13 cellular contexts compared by ENCODE assay signal in genomic region chr9:126834672-126835071, GRCh38.
"Had no signal": no experiment of that assay in that cellular context is flagged by ENCODE, and none has a peak within 500 bp of the region (broad histone marks: within the 10 kb centered on the region; RNA-seq: fewer than 3 reads in every experiment).

No MANE protein-coding gene starts in this region.

- H3K9me3 Mint-ChIP-seq: activated naive CD4-positive, alpha-beta T cell treated with anti-CD3 and anti-CD28 coated beads for 36 hours; neural progenitor cell; T-helper 2 cell treated with Interferon-gamma antibody and Interleukin-4, amounts not matched to agents 5 μg/mL and 100 μg/mL, for 36 hours had no signal

- DNase-seq: activated CD4-positive, alpha-beta T cell treated with anti-CD3 and anti-CD28 coated beads, Interleukin-2, amount 50 U/mL, for 4 hours; activated naive CD4-positive, alpha-beta T cell treated with anti-CD3 and anti-CD28 coated beads for 36 hours; activated T-cell treated with anti-CD3 and anti-CD28 coated beads, Interleukin-2, amount 50 U/mL, for 1 hour; dermis blood vessel endothelial cell; islet precursor cell; left colon; mammary epithelial cell; midbrain; right lobe of liver; stimulated activated CD4-positive, alpha-beta T cell treated with anti-CD3 and anti-CD28 coated beads, Interleukin-4, amount 100 ng/mL, for 1 hour; thyroid gland had no signal

- H3K4me3 Mint-ChIP-seq: activated naive CD4-positive, alpha-beta T cell treated with anti-CD3 and anti-CD28 coated beads for 36 hours; neural progenitor cell; T-helper 2 cell treated with Interferon-gamma antibody and Interleukin-4, amounts not matched to agents 5 μg/mL and 100 μg/mL, for 36 hours had no signal

- H3K27ac Mint-ChIP-seq: activated naive CD4-positive, alpha-beta T cell treated with anti-CD3 and anti-CD28 coated beads for 36 hours; neural progenitor cell; T-helper 2 cell treated with Interferon-gamma antibody and Interleukin-4, amounts not matched to agents 5 μg/mL and 100 μg/mL, for 36 hours had no signal

- ATAC-seq: left colon, right lobe of liver had no signal
